8 cellular contexts compared by ENCODE assay signal in the genomic region with DNA sequence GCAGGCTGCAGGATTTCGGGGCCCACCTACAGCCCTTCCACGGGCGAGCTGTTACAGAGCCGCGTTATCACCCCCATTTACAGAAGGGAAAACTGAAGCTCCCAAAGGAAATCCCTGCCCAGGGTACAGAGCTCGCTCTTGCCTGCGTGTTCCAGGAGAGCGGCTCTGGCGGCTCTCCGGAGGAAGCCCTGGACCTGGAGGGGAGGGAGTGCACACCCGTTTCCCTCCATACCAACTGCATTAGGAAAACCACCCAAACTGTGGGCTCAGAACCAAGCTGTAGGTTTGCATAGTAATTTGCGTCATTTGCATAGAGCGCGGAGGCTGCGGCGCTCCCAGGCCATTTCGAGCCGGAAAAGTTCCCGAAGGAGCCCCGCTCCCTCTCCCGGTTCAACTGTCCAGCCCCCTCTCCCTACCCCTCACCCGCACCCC. TPM values are rescaled to one million over a fixed set of nuclear protein-coding genes. Genes with fewer than 3 reads are reported as not detected.
DNase-seq lines count a peak whose midpoint lies in the region; ATAC-seq and TF ChIP-seq lines count a peak whose summit lies in the region.

No MANE protein-coding gene starts in this region.

- H3K9ac ChIP-seq in PC-3 (ENCODE audit: low read length) (0 out of 2 replicates have a peak overlapping the region, but pooled peaks have one; percentile 1), colonic mucosa (ENCODE audit: low read depth in 2 of 2, low read length in 2 of 2) (peak overlapping the region; percentile 60 to 79)

- peaks cover 13% of the 10 kb centered on the region for H3K4me1 Mint-ChIP-seq in activated CD4-positive, alpha-beta T cell treated with anti-CD3 and anti-CD28 coated beads, Interleukin-2, amount 10 ng/mL, durations not matched to agents 24 days and 14 days
- peaks cover 27% of the 10 kb centered on the region for H3K4me1 Mint-ChIP-seq in memory B cell

- no peaks in the 10 kb centered on the region for H3K9me3 Mint-ChIP-seq in activated CD4-positive, alpha-beta T cell treated with anti-CD3 and anti-CD28 coated beads, Interleukin-2, amount 10 ng/mL, durations not matched to agents 24 days and 14 days
- H3K9me3 Mint-ChIP-seq in memory B cell: no peaks in the 10 kb centered on the region

- TF ChIP-seq EP300 in transverse colon (IDR thresholded peaks at IDR 0.05; ENCODE audit: low read depth): no peak

- H3K27ac Mint-ChIP-seq in activated CD4-positive, alpha-beta T cell treated with anti-CD3 and anti-CD28 coated beads, Interleukin-2, amount 10 ng/mL, durations not matched to agents 24 days and 14 days: peak overlapping the region; percentile 89
- peak overlapping the region; percentile 97 for H3K27ac Mint-ChIP-seq in memory B cell

- H3K27me3 Mint-ChIP-seq in activated CD4-positive, alpha-beta T cell treated with anti-CD3 and anti-CD28 coated beads, Interleukin-2, amount 10 ng/mL, durations not matched to agents 24 days and 14 days: peaks cover 4% of the 10 kb centered on the region
- H3K27me3 Mint-ChIP-seq in memory B cell: peaks cover 2% of the 10 kb centered on the region

- H3K4me1 ChIP-seq in PC-3 (ENCODE audit: insufficient read depth, low read length): no peaks in the 10 kb centered on the region
- H3K4me1 ChIP-seq in colonic mucosa: no peaks in the 10 kb centered on the region
- H3K4me1 ChIP-seq in transverse colon: peaks cover 0 to 15% (median 6%) of the 10 kb centered on the region in 4 donors

- H3K27me3 ChIP-seq in PC-3 (ENCODE audit: low read length) (no peaks in the 10 kb centered on the region), colonic mucosa (no peaks in the 10 kb centered on the region), transverse colon (no peaks in the 10 kb centered on the region)

- H3K9me3 ChIP-seq in PC-3 (ENCODE audit: low read length) (no peaks in the 10 kb centered on the region), colonic mucosa (no peaks in the 10 kb centered on the region), transverse colon (no peaks in the 10 kb centered on the region)

- TF ChIP-seq POLR2A in transverse colon (IDR thresholded peaks at IDR 0.05): no peak

- H3F3A ChIP-seq in PC-3 (ENCODE audit: low read length, unreplicated experiment): no peaks in the 10 kb centered on the region

- POLR2A ChIA-PET in PC-3 (lab: Charles Lee; ENCODE audit: unreplicated experiment): interaction anchor here (0.6 to 1.5 kb wide), 4 partner anchors 78 to 639 kb away, joined by 6 to 26 read pairs (median 16); a partner anchor contains a TSS

- peak; percentile 15 for ATAC-seq in HG02870 (IDR thresholded peaks at IDR 0.05; ENCODE audit: unreplicated experiment)
- peak; percentile 59 for ATAC-seq in PC-3
- peak; percentile 51 for ATAC-seq in memory B cell (ENCODE audit: low read depth)

- 1% methylated on average over 22 of the region's 22 CpGs; no CpG with 5 or more reads in 1 of the 2 donors for WGBS in transverse colon (ENCODE audit: low coverage in 1 of 2), 2 donors

- H3K36me3 Mint-ChIP-seq in activated CD4-positive, alpha-beta T cell treated with anti-CD3 and anti-CD28 coated beads, Interleukin-2, amount 10 ng/mL, durations not matched to agents 24 days and 14 days (ENCODE audit: low read depth): no peaks in the 10 kb centered on the region
- no peaks in the 10 kb centered on the region for H3K36me3 Mint-ChIP-seq in memory B cell

- H3K36me3 ChIP-seq in PC-3 (ENCODE audit: low read depth, low read length): no peaks in the 10 kb centered on the region
- H3K36me3 ChIP-seq in colonic mucosa: no peaks in the 10 kb centered on the region
- H3K36me3 ChIP-seq in transverse colon: no peaks in the 10 kb centered on the region

- H3K4me3 ChIP-seq in PC-3 (ENCODE audit: low read length): peak overlapping the region; percentile 76
- peak overlapping the region; percentile 43 for H3K4me3 ChIP-seq in colonic mucosa
- H3K4me3 ChIP-seq in transverse colon: peak overlapping the region; percentile 41 to 66 (median 53)

- intact Hi-C loops in activated CD4-positive, alpha-beta T cell treated with anti-CD3 and anti-CD28 coated beads, Interleukin-2, amount 10 ng/mL, durations not matched to agents 24 days and 14 days (cut with micrococcal nuclease): loop anchor here (1.0 kb wide), 4 partner anchors 27 to 225 kb away; no protein-coding TSS in a partner anchor
- intact Hi-C loops in PC-3 (cut with micrococcal nuclease): loop anchor here (1.0 to 2.0 kb wide), 5 partner anchors 27 to 224 kb away; no protein-coding TSS in a partner anchor
- intact Hi-C loops in colonic mucosa (cut with DNase I): loop anchor here (2.0 to 10.0 kb wide), 3 partner anchors 20 to 126 kb away; no protein-coding TSS in a partner anchor
- intact Hi-C loops in transverse colon (cut with DNase I; ENCODE audit: low total_unique reads): loop anchor here (2.0 to 10.0 kb wide), 2 partner anchors 126 to 224 kb away; no protein-coding TSS in a partner anchor

- CTCF ChIA-PET in PC-3 (lab: Charles Lee): interaction anchor here (0.6 to 1.5 kb wide), 21 partner anchors 10 to 394 kb away, joined by 3 to 23 read pairs (median 7); a partner anchor contains a TSS

- H3K27ac ChIP-seq in PC-3 (ENCODE audit: low read length) (no peak overlapping the region), colonic mucosa (peak overlapping the region; percentile 75), transverse colon (peak overlapping the region; percentile 81 to 90 (median 88))

- in situ Hi-C loops in transverse colon (cut with MboI; ENCODE audit: low pct_ligation_motif_present in 1 of 4, low pct_unique_long_range_greater_than_20kb in 1 of 4, low sequenced_read_pairs in 3 of 4): loop anchor here (5.0 to 25.0 kb wide), 3 partner anchors 124 to 127 kb away; no protein-coding TSS in a partner anchor

- peak overlapping the region; percentile 94 for H3K4me2 ChIP-seq in PC-3 (ENCODE audit: low read length)

- H3K4me3 Mint-ChIP-seq in activated CD4-positive, alpha-beta T cell treated with anti-CD3 and anti-CD28 coated beads, Interleukin-2, amount 10 ng/mL, durations not matched to agents 24 days and 14 days: peak overlapping the region; percentile 86
- H3K4me3 Mint-ChIP-seq in memory B cell: peak overlapping the region; percentile 95

- BruUV-seq in PC-3 (replicated peaks; lab: Mats Ljungman, UMichigan): no TSS peak

- TF ChIP-seq CTCF in PC-3 (conservative IDR thresholded peaks at IDR 0.05; ENCODE audit: low read depth, low read length) (no peak), colonic mucosa (IDR thresholded peaks at IDR 0.05) (no peak), transverse colon (IDR thresholded peaks at IDR 0.05) (no peak)

- no peak for DNase-seq in activated CD4-positive, alpha-beta T cell treated with anti-CD3 and anti-CD28 coated beads, Interleukin-2, amount 10 ng/mL, durations not matched to agents 24 days and 14 days
- no peak for DNase-seq in activated CD4-positive, alpha-beta T cell treated with anti-CD3 and anti-CD28 coated beads, Interleukin-2, amount 50 U/mL, for 4 hours
- DNase-seq in PC-3: peak; percentile 56
- no peak for DNase-seq in colonic mucosa
- peak in 1 of 2 donors; percentile 67 for DNase-seq in memory B cell (ENCODE audit: low spot score in 2 of 2)
- DNase-seq in transverse colon: no peak
- no peak for DNase-seq in SHP77 (lab: John Stamatoyannopoulos, UW)

- no peaks in the 10 kb centered on the region for H3K9me2 ChIP-seq in PC-3 (replicated peaks; ENCODE audit: low read length)

- no peaks in the 10 kb centered on the region for H3K79me2 ChIP-seq in PC-3 (ENCODE audit: low read length)

- H2AFZ ChIP-seq in PC-3 (ENCODE audit: low read length): peak overlapping the region; percentile 95

- H4K20me1 ChIP-seq in PC-3 (ENCODE audit: low read length): no peaks in the 10 kb centered on the region

RNA-seq across cellular contexts. Expression of a gene that starts 24.7 kb away (rescaled TPM):
- total RNA-seq in activated CD4-positive, alpha-beta T cell treated with anti-CD3 and anti-CD28 coated beads, Interleukin-2, amount 10 ng/mL, durations not matched to agents 24 days and 14 days: 0.40 and 0.45 TPM in 2 replicates
- total RNA-seq in PC-3 (2014; rRNA removed) (12.3 and 15.7 TPM in 2 replicates), colonic mucosa (1 to 10 TPM in 1 of 2 donors, under 1 TPM in 1; 0.59 to 1.6 TPM), transverse colon (1 to 10 TPM in 2 of 4 donors, under 1 TPM in 1, not detected in 1; 0.55 to 4.2 (median 1.1) TPM)

RNA-seq across cellular contexts. Expression of a gene that starts 27.0 kb away (rescaled TPM):
- total RNA-seq in activated CD4-positive, alpha-beta T cell treated with anti-CD3 and anti-CD28 coated beads, Interleukin-2, amount 10 ng/mL, durations not matched to agents 24 days and 14 days: not detected in 2 replicates
- total RNA-seq in PC-3 (2014; rRNA removed): 4.1 and 5.4 TPM in 2 replicates
- under 1 TPM; 0.45 to 0.59 TPM for total RNA-seq in colonic mucosa
- under 1 TPM in 2 of 4 donors, not detected in 2; 0.48 to 0.80 TPM for total RNA-seq in transverse colon
